Comparison of ENCODE assay signal across 29 cellular contexts in the genomic region with DNA sequence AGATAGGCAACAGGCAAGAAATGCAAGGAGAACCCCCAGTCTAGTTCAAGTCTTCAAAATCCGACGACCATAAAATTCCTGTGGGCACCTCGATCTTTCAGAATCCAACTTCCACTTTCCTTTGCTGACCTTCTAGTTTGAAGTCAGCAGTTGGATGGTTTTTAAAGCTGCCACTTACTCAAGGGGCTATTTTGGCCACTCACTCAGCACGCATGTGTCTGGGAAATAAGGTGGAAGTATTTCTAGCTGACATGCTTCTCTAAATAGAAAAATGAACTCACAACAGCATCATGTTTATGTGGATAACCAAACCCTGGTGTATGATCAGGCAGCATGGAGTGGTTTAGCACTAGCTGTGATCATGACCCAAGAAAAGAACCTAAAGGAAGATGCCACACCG. TPM values are rescaled to one million over a fixed set of nuclear protein-coding genes. Genes with fewer than 3 reads are reported as not detected.
"Had no signal": no experiment of that assay in that cellular context is flagged by ENCODE, and none has a peak within 500 bp of the region (broad histone marks: within the 10 kb centered on the region; RNA-seq: fewer than 3 reads in every experiment).

A gene with protein sequence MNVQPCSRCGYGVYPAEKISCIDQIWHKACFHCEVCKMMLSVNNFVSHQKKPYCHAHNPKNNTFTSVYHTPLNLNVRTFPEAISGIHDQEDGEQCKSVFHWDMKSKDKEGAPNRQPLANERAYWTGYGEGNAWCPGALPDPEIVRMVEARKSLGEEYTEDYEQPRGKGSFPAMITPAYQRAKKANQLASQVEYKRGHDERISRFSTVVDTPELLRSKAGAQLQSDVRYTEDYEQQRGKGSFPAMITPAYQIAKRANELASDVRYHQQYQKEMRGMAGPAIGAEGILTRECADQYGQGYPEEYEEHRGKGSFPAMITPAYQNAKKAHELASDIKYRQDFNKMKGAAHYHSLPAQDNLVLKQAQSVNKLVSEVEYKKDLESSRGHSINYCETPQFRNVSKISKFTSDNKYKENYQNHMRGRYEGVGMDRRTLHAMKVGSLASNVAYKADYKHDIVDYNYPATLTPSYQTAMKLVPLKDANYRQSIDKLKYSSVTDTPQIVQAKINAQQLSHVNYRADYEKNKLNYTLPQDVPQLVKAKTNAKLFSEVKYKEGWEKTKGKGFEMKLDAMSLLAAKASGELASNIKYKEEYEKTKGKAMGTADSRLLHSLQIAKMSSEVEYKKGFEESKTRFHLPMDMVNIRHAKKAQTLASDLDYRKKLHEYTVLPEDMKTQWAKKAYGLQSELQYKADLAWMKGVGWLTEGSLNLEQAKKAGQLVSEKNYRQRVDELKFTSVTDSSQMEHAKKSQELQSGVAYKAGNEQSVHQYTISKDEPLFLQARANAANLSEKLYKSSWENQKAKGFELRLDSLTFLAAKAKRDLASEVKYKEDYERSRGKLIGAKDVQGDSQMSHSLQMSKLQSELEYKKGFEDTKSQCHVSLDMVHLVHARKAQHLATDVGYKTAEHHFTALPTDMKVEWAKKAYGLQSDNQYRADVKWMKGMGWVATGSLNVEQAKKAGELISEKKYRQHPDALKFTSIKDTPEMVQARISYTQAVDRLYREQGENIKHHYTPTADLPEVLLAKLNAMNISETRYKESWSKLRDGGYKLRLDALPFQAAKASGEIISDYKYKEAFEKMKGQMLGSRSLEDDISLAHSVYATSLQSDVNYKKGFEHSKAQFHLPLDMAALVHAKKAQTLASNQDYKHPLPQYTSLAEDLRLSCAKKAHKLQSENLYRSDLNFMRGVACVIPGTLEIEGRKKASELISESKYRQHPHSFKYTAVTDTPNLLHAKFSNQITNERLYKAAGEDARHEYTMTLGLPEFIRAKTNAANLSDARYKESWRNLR (N-terminal part only) (minus strand): TSS at position 134 of the 400 bp plus-strand sequence. CDS start 159 bp downstream, outside the sequence.

- H3K4me1 Mint-ChIP-seq: nephron; stimulated activated naive B cell treated with anti-CD40 and anti-IgM and Interleukin-4, amounts not matched to agents 10 μg/mL and 1 μg/mL and 100 μg/mL, for 72 hours had no signal

- H3K9me3 Mint-ChIP-seq: activated T-cell treated with anti-CD3 and anti-CD28 coated beads, Interleukin-2, amount 50 U/mL, for 24 hours; activated T-helper 17 cell treated with anti-CD3 and anti-CD28 coated beads, Interleukin-2, amount 50 U/mL, for 72 hours; endodermal cell; stimulated activated naive B cell treated with anti-CD40 and anti-IgM and Interleukin-4, amounts not matched to agents 10 μg/mL and 1 μg/mL and 100 μg/mL, for 72 hours had no signal

- DNase-seq: activated CD4-positive, alpha-beta T cell treated with anti-CD3 and anti-CD28 coated beads for 48 hours; activated CD4-positive, alpha-beta T cell treated with anti-CD3 and anti-CD28 coated beads, Interleukin-2, amount 50 U/mL, for 48 hours; activated CD8-positive, alpha-beta memory T cell treated with anti-CD3 and anti-CD28 coated beads, Interleukin-2, amount 50 U/mL, for 48 hours; activated gamma-delta T cell treated with Interleukin-2 at 50 U/mL for 16 hours; activated naive CD4-positive, alpha-beta T cell treated with anti-CD3 and anti-CD28 coated beads, Interleukin-2, amount 50 U/mL, for 16 hours; activated T-cell treated with anti-CD3 and anti-CD28 coated beads, Interleukin-2, amount 50 U/mL, for 24 hours; amniotic stem cell; central memory CD4-positive, alpha-beta T cell; endodermal cell; foreskin keratinocyte; midbrain; sigmoid colon; stimulated activated CD4-positive, alpha-beta T cell treated with anti-CD3 and anti-CD28 coated beads, Interleukin-15, amount 100 ng/mL, for 24 hours; stimulated activated CD4-positive, alpha-beta T cell treated with anti-CD3 and anti-CD28 coated beads, Interleukin-2, amount 100 ng/mL, for 24 hours; stimulated activated naive B cell treated with anti-CD40 and anti-IgM and Interleukin-4, amounts not matched to agents 10 μg/mL and 1 μg/mL and 100 μg/mL, for 72 hours; stomach; SW 1271; T-helper 9 cell; thyroid gland; upper lobe of right lung; WERI-Rb-1 had no signal

- H3K36me3 Mint-ChIP-seq: stimulated activated naive B cell treated with anti-CD40 and anti-IgM and Interleukin-4, amounts not matched to agents 10 μg/mL and 1 μg/mL and 100 μg/mL, for 72 hours had no signal

- H3K36me3 ChIP-seq: esophagus muscularis mucosa, neutrophil, sigmoid colon, stomach, thyroid gland, upper lobe of right lung, WERI-Rb-1 had no signal

- H3K4me3 ChIP-seq: esophagus muscularis mucosa, sigmoid colon, stomach, thyroid gland, upper lobe of right lung had no signal

- ATAC-seq: activated CD4-positive, CD25-positive, alpha-beta regulatory T cell treated with anti-CD3 and anti-CD28 coated beads, Interleukin-2, amount 50 U/mL, for 24 hours; activated T-helper 17 cell treated with anti-CD3 and anti-CD28 coated beads, Interleukin-2, amount 50 U/mL, for 72 hours; foreskin keratinocyte; stimulated activated naive B cell treated with anti-CD40 and anti-IgM and Interleukin-4, amounts not matched to agents 10 μg/mL and 1 μg/mL and 100 μg/mL, for 72 hours; upper lobe of right lung had no signal

- H3K4me1 ChIP-seq: esophagus muscularis mucosa, sigmoid colon, thyroid gland, upper lobe of right lung had no signal

- H3K27ac Mint-ChIP-seq: activated T-cell treated with anti-CD3 and anti-CD28 coated beads, Interleukin-2, amount 50 U/mL, for 24 hours; activated T-helper 17 cell treated with anti-CD3 and anti-CD28 coated beads, Interleukin-2, amount 50 U/mL, for 72 hours; endodermal cell; nephron; stimulated activated naive B cell treated with anti-CD40 and anti-IgM and Interleukin-4, amounts not matched to agents 10 μg/mL and 1 μg/mL and 100 μg/mL, for 72 hours; T-helper 1 cell treated with Interleukin-12 subunit alpha and Interleukin-12 subunit beta and Interleukin-4 antibody, amounts not matched to agents 30 μg/mL and 1 μg/mL, for 36 hours had no signal

- H3K27me3 ChIP-seq: esophagus muscularis mucosa, foreskin keratinocyte, neutrophil, sigmoid colon, stomach, thyroid gland, upper lobe of right lung had no signal

- H3K9me3 ChIP-seq: esophagus muscularis mucosa, neutrophil, sigmoid colon, stomach, thyroid gland, upper lobe of right lung had no signal

- H3K27ac ChIP-seq: esophagus muscularis mucosa, foreskin keratinocyte, neutrophil, sigmoid colon, stomach, thyroid gland, upper lobe of right lung, WERI-Rb-1 had no signal

- H3K4me3 Mint-ChIP-seq: activated T-cell treated with anti-CD3 and anti-CD28 coated beads, Interleukin-2, amount 50 U/mL, for 24 hours; activated T-helper 17 cell treated with anti-CD3 and anti-CD28 coated beads, Interleukin-2, amount 50 U/mL, for 72 hours; endodermal cell; nephron; stimulated activated naive B cell treated with anti-CD40 and anti-IgM and Interleukin-4, amounts not matched to agents 10 μg/mL and 1 μg/mL and 100 μg/mL, for 72 hours; T-helper 1 cell treated with Interleukin-12 subunit alpha and Interleukin-12 subunit beta and Interleukin-4 antibody, amounts not matched to agents 30 μg/mL and 1 μg/mL, for 36 hours had no signal

RNA-seq across cellular contexts. Expression of the gene that starts here (rescaled TPM):
- total RNA-seq: activated T-helper 17 cell treated with anti-CD3 and anti-CD28 coated beads, Interleukin-2, amount 50 U/mL, for 72 hours; esophagus muscularis mucosa; foreskin keratinocyte; glomerular endothelial cell; osteocyte; sigmoid colon; thyroid gland had no signal
- polyA plus RNA-seq: foreskin keratinocyte had no signal
